ENCODE assay signal across 10 cellular contexts in the genomic region with DNA sequence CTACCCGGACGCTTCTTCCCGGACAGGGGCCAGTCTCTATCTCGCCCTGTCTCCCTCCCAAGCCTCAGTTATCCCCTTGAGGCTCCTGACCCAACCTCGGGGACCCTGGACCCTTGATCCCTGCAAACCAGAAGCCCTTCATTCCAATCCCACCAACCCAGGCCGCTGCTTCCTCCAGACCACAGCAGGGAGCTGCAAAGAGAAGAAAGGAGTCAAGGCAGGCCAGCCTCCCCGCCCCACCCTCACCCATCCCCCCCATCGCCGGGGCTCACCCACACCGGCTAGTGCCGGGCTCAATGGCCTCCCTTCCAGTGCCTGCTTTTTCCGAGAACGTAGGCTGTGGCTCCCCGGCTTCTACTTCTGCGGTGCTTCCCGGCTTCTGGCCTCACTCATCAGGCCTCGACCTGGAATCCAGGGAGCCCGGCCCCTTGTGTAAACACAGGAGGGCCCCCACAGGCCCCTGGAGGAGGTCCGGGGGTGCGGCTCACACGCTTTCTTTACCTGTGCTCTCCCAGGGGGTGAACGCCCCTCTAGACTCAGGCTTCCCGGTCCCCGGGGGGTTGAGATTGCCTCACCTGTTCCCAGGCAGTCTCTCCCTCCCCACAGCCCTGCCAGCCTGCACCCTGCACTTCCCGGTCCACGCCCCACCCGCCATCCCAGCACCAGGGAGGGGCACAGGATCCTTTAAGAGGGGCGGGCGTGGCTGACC. TPM values are rescaled to one million over a fixed set of nuclear protein-coding genes. Genes with fewer than 3 reads are reported as not detected.
DNase-seq lines count a peak whose midpoint lies in the region; ATAC-seq, FAIRE-seq and TF ChIP-seq lines count a peak whose summit lies in the region.
"Had no signal": no experiment of that assay in that cellular context is flagged by ENCODE, and none has a peak within 500 bp of the region (broad histone marks: within the 10 kb centered on the region; RNA-seq: fewer than 3 reads in every experiment).

A gene (minus strand): TSS at position 641 of the 709 bp plus-strand sequence. CDS start 1,704 bp downstream, outside the sequence.

- H3K27ac Mint-ChIP-seq in astrocyte (ENCODE audit: unreplicated experiment) = peak within 1 kb of the TSS; percentile 85
- peak within 1 kb of the TSS in 6 of 10 donors; percentile 7 to 77 (median 68) for H3K27ac Mint-ChIP-seq in naive thymus-derived CD8-positive, alpha-beta T cell

- peaks cover 16% of the 10 kb centered on the region for H3K36me3 Mint-ChIP-seq in astrocyte (ENCODE audit: low read depth, unreplicated experiment)
- peaks cover 0 to 25% (median 15%) of the 10 kb centered on the region in 3 donors for H3K36me3 Mint-ChIP-seq in naive thymus-derived CD8-positive, alpha-beta T cell

- H3K27ac ChIP-seq in astrocyte (ENCODE audit: low read depth, low read length) (no peak within 1 kb of the TSS), left ventricle myocardium inferior (replicated peaks) (no peak within 1 kb of the TSS)

- H3K4me1 ChIP-seq in astrocyte (ENCODE audit: insufficient read depth, low read length) (peaks cover 32% of the 10 kb centered on the region), left ventricle myocardium inferior (peaks cover 46% of the 10 kb centered on the region)

- FAIRE-seq in astrocyte (lab: Jason Lieb, UNC) = no peak
- FAIRE-seq: islet of Langerhans had no signal

- H3K4me2 ChIP-seq in astrocyte (ENCODE audit: low read length) = peak within 1 kb of the TSS; percentile 93

- H3K9me3 Mint-ChIP-seq in astrocyte (ENCODE audit: unreplicated experiment) = no peaks in the 10 kb centered on the region
- H3K9me3 Mint-ChIP-seq in naive thymus-derived CD8-positive, alpha-beta T cell = no peaks in the 10 kb centered on the region

- H3K4me3 ChIP-seq in astrocyte (ENCODE audit: insufficient read depth, low read depth, low read length) (no peak within 1 kb of the TSS), left ventricle myocardium inferior (no peak within 1 kb of the TSS)

- intact Hi-C loops in left ventricle myocardium inferior (cut with micrococcal nuclease) = no loop called here

- peaks cover 39% of the 10 kb centered on the region for H3K79me2 ChIP-seq in astrocyte (ENCODE audit: insufficient read depth, low read length)

- POLR2A ChIA-PET in naive thymus-derived CD8-positive, alpha-beta T cell (lab: Charles Lee) = interaction anchor here (0.5 to 5.4 kb wide), 3 partner anchors 17 to 202 kb away, joined by 3 to 70 read pairs (median 6); a partner anchor contains a TSS

- H3K27me3 ChIP-seq in astrocyte (ENCODE audit: insufficient read depth, low read length) (no peaks in the 10 kb centered on the region), left ventricle myocardium inferior (ENCODE audit: low read depth) (no peaks in the 10 kb centered on the region)

- peak within 1 kb of the TSS; percentile 99 for H3K9ac ChIP-seq in astrocyte (ENCODE audit: low read length)

- H3K36me3 ChIP-seq in astrocyte (ENCODE audit: insufficient read depth, low read length) = peaks cover 21% of the 10 kb centered on the region
- peaks cover 30% of the 10 kb centered on the region for H3K36me3 ChIP-seq in left ventricle myocardium inferior

- H3K9me3 ChIP-seq in astrocyte (ENCODE audit: insufficient read depth, low read depth, low read length) (no peaks in the 10 kb centered on the region), left ventricle myocardium inferior (replicated peaks) (no peaks in the 10 kb centered on the region)

- no peak within 1 kb of the TSS for H2AFZ ChIP-seq in astrocyte (ENCODE audit: low read depth, low read length)

- DNase-seq in DMS53 (lab: John Stamatoyannopoulos, UW) = peak; percentile 80
- peak; percentile 72 for DNase-seq in HuH-7.5 (ENCODE audit: low spot score)
- DNase-seq in astrocyte (ENCODE audit: low read depth) = no peak
- DNase-seq in naive thymus-derived CD8-positive, alpha-beta T cell = no peak
- no peak for DNase-seq in NCI-H2196 treated with DMSO at 0.1 percent for 48 hours (lab: John Stamatoyannopoulos, UW; ENCODE audit: unreplicated experiment)
- no peak for DNase-seq in SW 1271 (lab: John Stamatoyannopoulos, UW)
- no peak for DNase-seq in left ventricle myocardium inferior

- peak within 1 kb of the TSS; percentile 99 for H3K4me3 Mint-ChIP-seq in astrocyte (ENCODE audit: unreplicated experiment)
- H3K4me3 Mint-ChIP-seq in naive thymus-derived CD8-positive, alpha-beta T cell = peak within 1 kb of the TSS in 4 of 10 donors; percentile 7 to 67 (median 30)

- no peak for TF ChIP-seq CTCF in astrocyte (IDR thresholded peaks at IDR 0.05; ENCODE audit: insufficient read depth, low read depth, low read length)
- TF ChIP-seq CTCF in left ventricle myocardium inferior (IDR thresholded peaks at IDR 0.05; ENCODE audit: borderline replicate concordance) = no peak

- no peaks in the 10 kb centered on the region for H3K27me3 Mint-ChIP-seq in astrocyte (ENCODE audit: low read depth, unreplicated experiment)
- H3K27me3 Mint-ChIP-seq in naive thymus-derived CD8-positive, alpha-beta T cell = no peaks in the 10 kb centered on the region

- H3K4me1 Mint-ChIP-seq in astrocyte (ENCODE audit: low read depth, unreplicated experiment) = peaks cover 25% of the 10 kb centered on the region
- H3K4me1 Mint-ChIP-seq in naive thymus-derived CD8-positive, alpha-beta T cell = peaks cover 18 to 34% (median 23%) of the 10 kb centered on the region in 4 donors

- no peak for ATAC-seq in naive thymus-derived CD8-positive, alpha-beta T cell
- ATAC-seq in GM18858 (IDR thresholded peaks at IDR 0.05; ENCODE audit: unreplicated experiment) = no peak

- peaks cover 52% of the 10 kb centered on the region for H4K20me1 ChIP-seq in astrocyte (ENCODE audit: insufficient read depth, low read length)

RNA-seq across cellular contexts. Expression of the gene that starts here (rescaled TPM):
- 1.3 and 1.7 TPM in 2 replicates for total RNA-seq in astrocyte
- total RNA-seq in naive thymus-derived CD8-positive, alpha-beta T cell = 1 to 10 TPM; 8.0 TPM
- polyA plus RNA-seq in naive thymus-derived CD8-positive, alpha-beta T cell = not detected
- not detected for total RNA-seq in left ventricle myocardium inferior
- total RNA-seq: temporal lobe had no signal

Comparison
In these comparisons a context has a peak if more than half of its experiments do, and no peak if none do; other contexts are left out.
1. DNase-seq: peak in DMS53 (single experiment) and HuH-7.5 (single experiment); none in astrocyte (single experiment), naive thymus-derived CD8-positive, alpha-beta T cell (0 of 10), NCI-H2196 treated with DMSO at 0.1 percent for 48 hours (single experiment), SW 1271 (0 of 2) and left ventricle myocardium inferior (single experiment).